In the genomic region with DNA sequence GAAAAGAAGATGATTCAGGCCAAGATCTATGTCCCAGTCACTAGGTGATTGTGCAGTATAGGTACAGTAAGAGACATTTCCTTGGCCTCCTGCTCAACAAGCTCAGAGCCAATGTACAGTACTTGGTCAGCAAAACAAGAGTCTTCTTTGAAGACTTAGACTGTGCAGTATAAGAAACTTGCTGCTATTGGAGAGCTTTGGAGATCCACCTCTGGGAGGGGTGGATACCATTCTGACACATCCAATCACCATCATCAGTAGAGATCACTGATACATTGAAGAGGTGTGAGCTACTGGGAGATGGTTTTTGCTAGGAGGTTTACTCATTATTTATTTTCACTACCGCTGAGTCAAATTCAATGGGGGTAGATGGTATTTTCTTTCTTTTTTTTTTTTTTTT, we compare ENCODE assay signal across 14 cellular contexts.
A peak's percentile ranks its signal among the peaks of the same experiment; 100 is the strongest.
DNase-seq lines count a peak whose midpoint lies in the region; ATAC-seq, FAIRE-seq and TF ChIP-seq lines count a peak whose summit lies in the region.
"Had no signal": no experiment of that assay in that cellular context is flagged by ENCODE, and none has a peak within 500 bp of the region (broad histone marks: within the 10 kb centered on the region; RNA-seq: fewer than 3 reads in every experiment).

No MANE protein-coding gene starts in this region.

- no peak overlapping the region for H2AFZ ChIP-seq in Loucy (ENCODE audit: low read length)

- H3K36me3 ChIP-seq in Loucy (ENCODE audit: insufficient read depth, low read length): no peaks in the 10 kb centered on the region
- H3K36me3 ChIP-seq: HAP-1 had no signal

- H3K4me1 ChIP-seq in Loucy (ENCODE audit: insufficient read depth, low read length, poor library complexity, severe bottlenecking) (peaks cover 27% of the 10 kb centered on the region), foreskin keratinocyte (peaks cover under 1% of the 10 kb centered on the region)
- H3K4me1 ChIP-seq: A549 had no signal

- TF ChIP-seq CTCF in Loucy (conservative IDR thresholded peaks at IDR 0.05; ENCODE audit: low read length) (no peak), foreskin keratinocyte (conservative IDR thresholded peaks at IDR 0.05) (no peak)

- H3K4me3 ChIP-seq in Loucy (ENCODE audit: low read length, poor library complexity, severe bottlenecking): no peak overlapping the region
- H3K4me3 ChIP-seq: A549, HAP-1 had no signal

- peak; percentile 31 to 46 for ATAC-seq in activated naive CD4-positive, alpha-beta T cell treated with anti-CD3 and anti-CD28 coated beads, Interleukin-2, amount 50 U/mL, for 72 hours
- ATAC-seq in foreskin keratinocyte: peak; percentile 33
- peak; percentile 34 to 42 for ATAC-seq in stimulated activated naive B cell treated with anti-CD40 and anti-IgM and Interleukin-4, amounts not matched to agents 10 μg/mL and 1 μg/mL and 100 μg/mL, for 72 hours (replicated peaks)
- no peak for ATAC-seq in effector memory CD8-positive, alpha-beta T cell (replicated peaks)
- ATAC-seq: A549 had no signal

- no peaks in the 10 kb centered on the region for H3K9me2 ChIP-seq in Loucy (replicated peaks; ENCODE audit: low read depth, low read length)

- H3K27ac Mint-ChIP-seq in activated naive CD4-positive, alpha-beta T cell treated with anti-CD3 and anti-CD28 coated beads, Interleukin-2, amount 50 U/mL, for 72 hours: no peak overlapping the region
- no peak overlapping the region for H3K27ac Mint-ChIP-seq in stimulated activated naive B cell treated with anti-CD40 and anti-IgM and Interleukin-4, amounts not matched to agents 10 μg/mL and 1 μg/mL and 100 μg/mL, for 72 hours
- no peak overlapping the region for H3K27ac Mint-ChIP-seq in effector memory CD8-positive, alpha-beta T cell
- H3K27ac Mint-ChIP-seq: CD4-positive, CD25-positive, alpha-beta regulatory T cell; IgD-negative memory B cell had no signal

- H3K9ac ChIP-seq in Loucy (ENCODE audit: low read depth, low read length, poor library complexity, severe bottlenecking): no peak overlapping the region

- no peak for DNase-seq in activated naive CD4-positive, alpha-beta T cell treated with anti-CD3 and anti-CD28 coated beads, Interleukin-2, amount 50 U/mL, for 72 hours (ENCODE audit: low spot score in 2 of 2)
- no peak for DNase-seq in activated naive CD4-positive, alpha-beta T cell (lab: John Stamatoyannopoulos, UW)
- DNase-seq in foreskin keratinocyte (no peak), H54 (ENCODE audit: insufficient read length, low spot score) (no peak)
- no peak for DNase-seq in stimulated activated naive B cell treated with anti-CD40 and anti-IgM and Interleukin-4, amounts not matched to agents 10 μg/mL and 1 μg/mL and 100 μg/mL, for 72 hours
- no peak for DNase-seq in effector memory CD8-positive, alpha-beta T cell
- DNase-seq: CD4-positive, CD25-positive, alpha-beta regulatory T cell; DMS79; GOT3 had no signal

- FAIRE-seq in H54 (lab: Jason Lieb, UNC): no peak
- FAIRE-seq: A549, GM12892 had no signal

- peaks cover 0 to 6% of the 10 kb centered on the region in 2 donors for H3K36me3 Mint-ChIP-seq in activated naive CD4-positive, alpha-beta T cell treated with anti-CD3 and anti-CD28 coated beads, Interleukin-2, amount 50 U/mL, for 72 hours
- peaks cover 5 to 8% of the 10 kb centered on the region in 2 donors for H3K36me3 Mint-ChIP-seq in stimulated activated naive B cell treated with anti-CD40 and anti-IgM and Interleukin-4, amounts not matched to agents 10 μg/mL and 1 μg/mL and 100 μg/mL, for 72 hours
- H3K36me3 Mint-ChIP-seq in effector memory CD8-positive, alpha-beta T cell (ENCODE audit: insufficient read depth): no peaks in the 10 kb centered on the region

- H3K79me2 ChIP-seq in Loucy (ENCODE audit: insufficient read depth, low read length): no peaks in the 10 kb centered on the region

- no peak overlapping the region for H3K4me3 Mint-ChIP-seq in stimulated activated naive B cell treated with anti-CD40 and anti-IgM and Interleukin-4, amounts not matched to agents 10 μg/mL and 1 μg/mL and 100 μg/mL, for 72 hours
- H3K4me3 Mint-ChIP-seq in effector memory CD8-positive, alpha-beta T cell: no peak overlapping the region
- H3K4me3 Mint-ChIP-seq: CD4-positive, CD25-positive, alpha-beta regulatory T cell had no signal

- peaks cover 31 to 44% of the 10 kb centered on the region in 2 donors for H3K4me1 Mint-ChIP-seq in stimulated activated naive B cell treated with anti-CD40 and anti-IgM and Interleukin-4, amounts not matched to agents 10 μg/mL and 1 μg/mL and 100 μg/mL, for 72 hours
- peaks cover 6 to 15% of the 10 kb centered on the region in 2 donors for H3K4me1 Mint-ChIP-seq in effector memory CD8-positive, alpha-beta T cell (ENCODE audit: low read depth in 2 of 2)

- H4K20me1 ChIP-seq in Loucy (ENCODE audit: insufficient read depth, low read length, poor library complexity, severe bottlenecking): no peaks in the 10 kb centered on the region

- peaks cover 0 to 5% of the 10 kb centered on the region in 2 donors for H3K9me3 Mint-ChIP-seq in activated naive CD4-positive, alpha-beta T cell treated with anti-CD3 and anti-CD28 coated beads, Interleukin-2, amount 50 U/mL, for 72 hours
- peaks cover 5 to 6% of the 10 kb centered on the region in 2 donors for H3K9me3 Mint-ChIP-seq in stimulated activated naive B cell treated with anti-CD40 and anti-IgM and Interleukin-4, amounts not matched to agents 10 μg/mL and 1 μg/mL and 100 μg/mL, for 72 hours
- H3K9me3 Mint-ChIP-seq in effector memory CD8-positive, alpha-beta T cell: no peaks in the 10 kb centered on the region

- no peak overlapping the region for H3K27ac ChIP-seq in foreskin keratinocyte
- H3K27ac ChIP-seq: A549 had no signal

- H3F3A ChIP-seq in Loucy (ENCODE audit: low read depth): peaks cover 9% of the 10 kb centered on the region; the same call in 1 of the 2 replicates

- no peaks in the 10 kb centered on the region for H3K9me3 ChIP-seq in Loucy (ENCODE audit: insufficient read depth, low read depth, low read length)
- H3K9me3 ChIP-seq: A549, HAP-1 had no signal

- H3K27me3 ChIP-seq in Loucy (ENCODE audit: insufficient read depth, low read length, poor library complexity, severe bottlenecking): no peaks in the 10 kb centered on the region
- H3K27me3 ChIP-seq in foreskin keratinocyte: no peaks in the 10 kb centered on the region

- no peak for TF ChIP-seq POLR2A in H54 (IDR thresholded peaks at IDR 0.05; ENCODE audit: low read depth, low read length)

- peak overlapping the region; percentile 37 for H3K4me2 ChIP-seq in Loucy (ENCODE audit: low read depth, low read length, poor library complexity, severe bottlenecking)
- H3K4me2 ChIP-seq: A549 had no signal

- no peaks in the 10 kb centered on the region for H3K27me3 Mint-ChIP-seq in stimulated activated naive B cell treated with anti-CD40 and anti-IgM and Interleukin-4, amounts not matched to agents 10 μg/mL and 1 μg/mL and 100 μg/mL, for 72 hours
- H3K27me3 Mint-ChIP-seq in effector memory CD8-positive, alpha-beta T cell: no peaks in the 10 kb centered on the region
- H3K27me3 Mint-ChIP-seq: IgD-negative memory B cell had no signal
